Comparison of ENCODE assay signal across 32 cellular contexts in genomic region chr4:7381890-7382633, GRCh38. TPM values are rescaled to one million over a fixed set of nuclear protein-coding genes. Genes with fewer than 3 reads are reported as not detected.
A peak's percentile ranks its signal among the peaks of the same experiment; 100 is the strongest.
DNase-seq lines count a peak whose midpoint lies in the region; ATAC-seq and TF ChIP-seq lines count a peak whose summit lies in the region.
"Had no signal": no experiment of that assay in that cellular context is flagged by ENCODE, and none has a peak within 500 bp of the region (broad histone marks: within the 10 kb centered on the region; RNA-seq: fewer than 3 reads in every experiment).

No MANE protein-coding gene starts in this region.

- no peak for TF ChIP-seq POLR2A in heart left ventricle (IDR thresholded peaks at IDR 0.05)

- no peak overlapping the region for H3K4me3 ChIP-seq in heart left ventricle
- H3K4me3 ChIP-seq in coronary artery = no peak overlapping the region
- no peak overlapping the region for H3K4me3 ChIP-seq in aorta (ENCODE audit: low read length in 2 of 2)
- H3K4me3 ChIP-seq: body of pancreas, K562, psoas muscle, SJSA1 had no signal

- H3K36me3 ChIP-seq in heart left ventricle (no peaks in the 10 kb centered on the region), aorta (ENCODE audit: control insufficient read depth in 1 of 2, insufficient read depth in 2 of 2, low read length in 1 of 2) (no peaks in the 10 kb centered on the region)
- H3K36me3 ChIP-seq: BE2C, SJSA1 had no signal

- intact Hi-C loops in heart left ventricle (cut with DNase I) = no loop called here
- intact Hi-C loops in left ventricle myocardium superior (cut with micrococcal nuclease) = no loop called here
- intact Hi-C loops in posterior vena cava (cut with DNase I) = no loop called here
- intact Hi-C loops in aorta (cut with DNase I) = no loop called here

- H3K27me3 ChIP-seq in heart left ventricle (peaks cover 0 to 4% (median 0%) of the 10 kb centered on the region in 9 donors), aorta (ENCODE audit: control insufficient read depth in 1 of 2, insufficient read depth in 2 of 2, low read length in 1 of 2) (no peaks in the 10 kb centered on the region)
- H3K27me3 ChIP-seq: BE2C, body of pancreas, SJSA1 had no signal

- 84 to 96% (median 88%) methylated on average over 8 to 9 of the region's 9 CpGs for WGBS in heart left ventricle, 4 donors
- 93% methylated on average over 9 of the region's 9 CpGs for WGBS in aorta, 2 donors

- peaks cover 0 to 16% (median under 1%) of the 10 kb centered on the region in 12 donors for H3K4me1 ChIP-seq in heart left ventricle
- no peaks in the 10 kb centered on the region for H3K4me1 ChIP-seq in aorta (ENCODE audit: control insufficient read depth in 1 of 2, insufficient read depth in 2 of 2, low read length in 2 of 2)
- H3K4me1 ChIP-seq: BE2C, body of pancreas, psoas muscle, SJSA1 had no signal

- H3K9me3 ChIP-seq in heart left ventricle (no peaks in the 10 kb centered on the region), aorta (ENCODE audit: control insufficient read depth, low read length) (no peaks in the 10 kb centered on the region)
- H3K9me3 ChIP-seq: BE2C, body of pancreas, psoas muscle, SJSA1 had no signal

- no peak for TF ChIP-seq CTCF in heart left ventricle (IDR thresholded peaks at IDR 0.05)
- no peak for TF ChIP-seq CTCF in coronary artery (IDR thresholded peaks at IDR 0.05)

- peak in 3 of 5 donors; percentile 5 to 48 (median 11) for DNase-seq in heart left ventricle
- no peak for DNase-seq in left ventricle myocardium superior
- DNase-seq in coronary artery (ENCODE audit: low spot score) = peak; percentile 33
- peak; percentile 56 for DNase-seq in posterior vena cava (ENCODE audit: low spot score)
- peak; percentile 28 to 66 for DNase-seq in aorta
- no peak for DNase-seq in NCI-H524 treated with DMSO at 0.1 percent for 48 hours (lab: John Stamatoyannopoulos, UW)
- DNase-seq: ACHN; activated CD4-positive, alpha-beta memory T cell treated with anti-CD3 and anti-CD28 coated beads, Interleukin-2, amount 10 ng/mL, durations not matched to agents 7 days and 5 days; activated gamma-delta T cell treated with Interleukin-2 at 50 U/mL for 16 hours; activated T-cell treated with anti-CD3 and anti-CD28 coated beads for 4 hours; BE2C; DMS79; effector CD8-positive, alpha-beta T cell; GDM1; glutamatergic neuron; HCEC 1CT; NCI-H1105 treated with DMSO at 0.1 percent for 48 hours; NCI-H2029; NCI-H748 treated with DMSO at 0.1 percent for 48 hours; psoas muscle; stimulated activated naive CD8-positive, alpha-beta T cell treated with anti-CD3 and anti-CD28 coated beads, Interleukin-15, amount 100 ng/mL, for 72 hours had no signal

- ATAC-seq in heart left ventricle (no peak), left ventricle myocardium superior (no peak), aorta (ENCODE audit: low FRiP score) (no peak), HG02884 (IDR thresholded peaks at IDR 0.05; ENCODE audit: unreplicated experiment) (no peak), HG02678 (IDR thresholded peaks at IDR 0.05; ENCODE audit: unreplicated experiment) (no peak)
- ATAC-seq: body of pancreas; stimulated activated naive CD8-positive, alpha-beta T cell treated with anti-CD3 and anti-CD28 coated beads, Interleukin-15, amount 100 ng/mL, for 72 hours had no signal

- H3K27ac ChIP-seq in heart left ventricle (no peak overlapping the region), coronary artery (no peak overlapping the region), aorta (ENCODE audit: low read depth in 1 of 2, low read length in 2 of 2) (no peak overlapping the region)
- H3K27ac ChIP-seq: body of pancreas, psoas muscle, SJSA1 had no signal

RNA-seq across cellular contexts. Expression of gene PSAPL1, which starts 52.7 kb away (rescaled TPM):
- total RNA-seq in heart left ventricle (under 1 TPM in 1 of 9 donors, not detected in 8; 0.11 TPM), left ventricle myocardium superior (not detected), posterior vena cava (not detected), aorta (not detected)
- polyA plus RNA-seq in heart left ventricle (not detected), aorta (not detected)
- total RNA-seq: activated CD4-positive, alpha-beta memory T cell treated with anti-CD3 and anti-CD28 coated beads, Interleukin-2, amount 10 ng/mL, durations not matched to agents 7 days and 5 days; epithelial cell of proximal tubule; K562; kidney epithelial cell; lung microvascular endothelial cell; MCF 10A; mucosa of gallbladder; psoas muscle; SJSA1; T-helper 1 cell treated with Interleukin-12 subunit alpha and Interleukin-12 subunit beta and Interleukin-4 antibody, amounts not matched to agents 30 ng/mL and 1 ng/mL, for 36 hours had no signal
- polyA plus RNA-seq: K562, psoas muscle had no signal

Comparison
In these comparisons a context has a peak if more than half of its experiments do, and no peak if none do; other contexts are left out.
1. DNase-seq: peak in heart left ventricle (3 of 5), coronary artery (single experiment), posterior vena cava (single experiment) and aorta (2 of 2); none in left ventricle myocardium superior (single experiment) and NCI-H524 treated with DMSO at 0.1 percent for 48 hours (single experiment).